In the genomic region with DNA sequence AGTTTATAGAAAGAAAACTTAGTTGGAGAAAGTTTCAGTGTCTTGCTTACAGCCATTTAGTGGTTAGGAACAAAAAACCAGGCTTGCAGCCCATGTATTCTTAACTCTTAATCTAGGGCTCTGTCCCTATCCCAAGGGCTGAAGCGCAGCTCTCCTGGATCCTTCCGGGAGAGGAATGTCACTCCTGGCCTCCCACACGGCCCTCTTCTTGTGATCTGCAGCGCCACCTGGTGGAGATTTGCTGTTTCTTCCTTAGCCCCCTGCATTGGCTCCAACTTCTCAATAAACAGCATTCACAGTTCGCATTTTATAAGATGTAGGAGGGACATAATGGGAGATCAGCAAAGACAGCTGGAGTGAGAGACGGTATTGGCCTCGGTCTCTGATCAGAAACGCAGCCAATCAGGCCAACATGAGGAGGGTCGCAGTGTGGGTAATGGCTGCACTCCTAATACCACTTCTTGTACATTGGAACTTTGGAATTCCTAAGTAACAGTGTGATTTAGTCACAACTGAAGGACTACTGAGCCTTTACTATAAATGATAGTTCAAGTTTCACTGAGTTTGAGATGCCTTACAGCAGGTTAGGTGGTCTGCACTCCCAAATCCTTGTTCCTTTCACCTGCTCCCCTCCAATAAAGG, we compare ENCODE assay signal across 8 cellular contexts.
DNase-seq lines count a peak whose midpoint lies in the region; FAIRE-seq and TF ChIP-seq lines count a peak whose summit lies in the region.

No MANE protein-coding gene starts in this region.

- peaks cover 9% of the 10 kb centered on the region for H3K4me1 Mint-ChIP-seq in brain

- TF ChIP-seq CTCF in brain (conservative IDR thresholded peaks at IDR 0.05) = peak; percentile 91 to 97

- H3K36me3 Mint-ChIP-seq in brain = peaks cover 37% of the 10 kb centered on the region

- DNase-seq in AML-193 (lab: John Stamatoyannopoulos, UW) (peak; percentile 5 to 20), GM18507 (ENCODE audit: extremely low spot score, insufficient read length, low read depth) (no peak), KBM-7 (peak; percentile 62), RCC 7860 (ENCODE audit: low spot score) (peak; percentile 24), iris pigment epithelial cell (ENCODE audit: low read depth) (peak; percentile 55), cortex of kidney (lab: John Stamatoyannopoulos, UW) (no peak)
- peak; percentile 62 for DNase-seq in stimulated activated CD4-positive, alpha-beta T cell treated with anti-CD3 and anti-CD28 coated beads, Interleukin-15, amount 100 ng/mL, for 24 hours

- FAIRE-seq in GM18507 (lab: Jason Lieb, UNC) = peak; percentile 26
- no peak for FAIRE-seq in RCC 7860 (lab: Jason Lieb, UNC)

- in situ Hi-C loops in KBM-7 (cut with MboI; ENCODE audit: low pct_unique_long_range_greater_than_20kb, low sequenced_read_pairs) = no loop called here

- no peak overlapping the region for H3K4me3 Mint-ChIP-seq in brain

- peak overlapping the region in 1 of 5 experiments; percentile 5 for H3K27ac Mint-ChIP-seq in brain

- no peaks in the 10 kb centered on the region for H3K9me3 Mint-ChIP-seq in brain

- H3K27me3 Mint-ChIP-seq in brain = no peaks in the 10 kb centered on the region

Comparison
In these comparisons a context has a peak if more than half of its experiments do, and no peak if none do; other contexts are left out.
1. DNase-seq: peak in AML-193 (2 of 2), KBM-7 (single experiment), RCC 7860 (single experiment), iris pigment epithelial cell (single experiment) and stimulated activated CD4-positive, alpha-beta T cell treated with anti-CD3 and anti-CD28 coated beads, Interleukin-15, amount 100 ng/mL, for 24 hours (single experiment); none in GM18507 (single experiment) and cortex of kidney (single experiment).